In genomic region chr3:79263423-79263822, GRCh38 we compare ENCODE assay signal across 34 cellular contexts.
"Had no signal": no experiment of that assay in that cellular context is flagged by ENCODE, and none has a peak within 500 bp of the region (broad histone marks: within the 10 kb centered on the region; RNA-seq: fewer than 3 reads in every experiment).

No MANE protein-coding gene starts in this region.

- ATAC-seq: activated CD4-positive, CD25-positive, alpha-beta regulatory T cell treated with anti-CD3 and anti-CD28 coated beads, Interleukin-2, amount 50 U/mL, for 24 hours; left lobe of liver; lower lobe of right lung; natural killer cell; psoas muscle; stimulated activated memory B cell treated with anti-CD40 and anti-IgM and Interleukin-4, amounts not matched to agents 10 μg/mL and 1 μg/mL and 100 μg/mL, for 72 hours; stimulated activated naive CD8-positive, alpha-beta T cell treated with anti-CD3 and anti-CD28 coated beads, Interleukin-15, amount 100 ng/mL, for 72 hours had no signal

- H3K4me3 ChIP-seq: esophagus muscularis mucosa, heart left ventricle, lower lobe of right lung, neural progenitor cell, psoas muscle, smooth muscle cell, thyroid gland, upper lobe of left lung, vagina had no signal

- H3K9me3 ChIP-seq: esophagus muscularis mucosa, heart left ventricle, lower lobe of right lung, psoas muscle, thyroid gland, upper lobe of left lung, vagina had no signal

- DNase-seq: activated CD4-positive, alpha-beta memory T cell treated with anti-CD3 and anti-CD28 coated beads for 36 hours; activated CD4-positive, alpha-beta T cell treated with anti-CD3 and anti-CD28 coated beads for 48 hours; activated CD8-positive, alpha-beta memory T cell treated with anti-CD3 and anti-CD28 coated beads, Interleukin-2, amount 50 U/mL, for 4 hours; activated gamma-delta T cell; activated naive CD4-positive, alpha-beta T cell treated with anti-CD3 and anti-CD28 coated beads, Interleukin-2, amount 10 ng/mL, durations not matched to agents 7 days and 5 days; activated naive CD8-positive, alpha-beta T cell treated with anti-CD3 and anti-CD28 coated beads, Interleukin-2, amount 10 ng/mL, durations not matched to agents 7 days and 5 days; activated T-cell treated with anti-CD3 and anti-CD28 coated beads, Interleukin-2, amount 50 U/mL, for 1 hour; amniotic stem cell; brain microvascular endothelial cell; caudate nucleus; effector CD4-positive, alpha-beta T cell; heart left ventricle; hypothalamus; kidney glomerular epithelial cell; lower lobe of right lung; mesendoderm; natural killer cell; occipital lobe; psoas muscle; stimulated activated CD4-positive, alpha-beta T cell treated with anti-CD3 and anti-CD28 coated beads, Interleukin-1b, Interleukin-23, amount 100 ng/mL, for 48 hours; stimulated activated CD4-positive, alpha-beta T cell treated with anti-CD3 and anti-CD28 coated beads, Interleukin-4, amount 100 ng/mL, for 4 hours; stimulated activated CD8-positive, alpha-beta memory T cell treated with anti-CD3 and anti-CD28 coated beads, Interleukin-4, amount 100 ng/mL, for 48 hours; stimulated activated naive CD8-positive, alpha-beta T cell treated with anti-CD3 and anti-CD28 coated beads, Interleukin-15, amount 100 ng/mL, for 72 hours; thyroid gland; upper lobe of left lung; WERI-Rb-1 had no signal

- H3K4me1 ChIP-seq: esophagus muscularis mucosa, heart left ventricle, lower lobe of right lung, neural progenitor cell, parathyroid adenoma, psoas muscle, thyroid gland, upper lobe of left lung, vagina had no signal

- H3K27me3 ChIP-seq: brain microvascular endothelial cell, esophagus muscularis mucosa, heart left ventricle, neural progenitor cell, thyroid gland, upper lobe of left lung, vagina had no signal

- H3K27ac ChIP-seq: brain microvascular endothelial cell, esophagus muscularis mucosa, heart left ventricle, lower lobe of right lung, neural progenitor cell, parathyroid adenoma, psoas muscle, thyroid gland, upper lobe of left lung, vagina, WERI-Rb-1 had no signal
